ENCODE assay signal across 10 cellular contexts in the genomic region with DNA sequence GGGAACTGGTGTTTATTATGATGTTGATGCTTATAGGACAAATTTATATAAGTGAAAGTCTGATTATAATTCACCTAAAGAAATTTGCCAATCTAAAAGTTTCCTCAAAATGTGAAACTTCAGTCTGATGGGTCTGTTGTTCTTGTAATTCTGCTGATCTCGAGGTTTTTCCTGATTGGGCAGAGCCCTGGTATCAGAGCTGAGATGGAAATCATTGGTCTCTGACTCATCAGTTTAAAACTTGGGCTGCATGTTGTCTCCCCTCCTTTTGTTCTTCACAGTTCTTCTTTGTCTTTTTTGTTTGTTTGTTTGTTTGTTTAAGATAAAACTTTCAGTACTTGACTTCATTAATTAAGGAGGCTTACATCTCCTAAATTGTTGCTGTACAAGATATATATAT. TPM values are rescaled to one million over a fixed set of nuclear protein-coding genes. Genes with fewer than 3 reads are reported as not detected.
DNase-seq lines count a peak whose midpoint lies in the region; ATAC-seq, FAIRE-seq and TF ChIP-seq lines count a peak whose summit lies in the region.
"Had no signal": no experiment of that assay in that cellular context is flagged by ENCODE, and none has a peak within 500 bp of the region (broad histone marks: within the 10 kb centered on the region; RNA-seq: fewer than 3 reads in every experiment).

No MANE protein-coding gene starts in this region.

- peaks cover 0 to 5% (median 2%) of the 10 kb centered on the region in 4 experiments; a peak in 2 of 7 replicates for H3K4me1 ChIP-seq in H1 (replicated peaks in 1 of 4; ENCODE audit: control insufficient read depth in 3 of 4, insufficient read depth in 4 of 4, low read length in 3 of 4)
- peaks cover 56% of the 10 kb centered on the region for H3K4me1 ChIP-seq in psoas muscle

- TF ChIP-seq POLR2A in H1 (IDR thresholded peaks at IDR 0.05; ENCODE audit: control extremely low read depth in 1 of 2, low read depth in 2 of 2, low read length in 2 of 2) = no peak

- H3K27ac ChIP-seq in H1 (ENCODE audit: low read depth, low read length) (no peak overlapping the region), psoas muscle (no peak overlapping the region)

- no peak overlapping the region for H2BK20ac ChIP-seq in H1 (ENCODE audit: low read length)

- no peak for FAIRE-seq in H1 (lab: Jason Lieb, UNC)

- TF ChIP-seq EP300 in H1 (IDR thresholded peaks at IDR 0.05; ENCODE audit: borderline replicate concordance in 1 of 2, low read depth in 2 of 2, low read length in 2 of 2) = no peak

- no peak overlapping the region for H3K4me2 ChIP-seq in H1 (ENCODE audit: insufficient read depth in 1 of 2, low read depth in 2 of 2, low read length in 2 of 2)

- H3K23ac ChIP-seq in H1 (ENCODE audit: insufficient read length) = no peak overlapping the region

- WGBS in H1 (ENCODE audit: extremely low coverage in 1 of 2, insufficient coverage in 1 of 2, insufficient read length in 1 of 2, insufficient replicate concordance in 2 of 2, low coverage in 1 of 2, low lambda C conversion rate in 2 of 2, missing lambda C conversion rate in 1 of 2), 2 experiments = 86% methylated on average over 1 of the region's 1 CpG; no CpG with 5 or more reads in 1 of the 2 experiments
- WGBS in psoas muscle, 3 donors = 55 to 83% (median 65%) methylated on average over 1 of the region's 1 CpG

- H3K9ac ChIP-seq in H1 (replicated peaks in 1 of 4; ENCODE audit: extremely low read depth in 1 of 4, low read depth in 3 of 4, low read length in 3 of 4) = no peak overlapping the region

- no peaks in the 10 kb centered on the region for H4K20me1 ChIP-seq in H1 (replicated peaks in 1 of 2; ENCODE audit: control insufficient read depth in 1 of 2, insufficient read depth in 2 of 2, low read length in 2 of 2)

- H4K91ac ChIP-seq in H1 (replicated peaks; ENCODE audit: insufficient read length, low read length) = no peak overlapping the region

- H3K4me3 Mint-ChIP-seq in activated CD8-positive, alpha-beta memory T cell treated with anti-CD3 and anti-CD28 coated beads, Interleukin-2, amount 10 ng/mL, durations not matched to agents 7 days and 5 days = no peak overlapping the region

- peaks cover 6% of the 10 kb centered on the region; the same call in 1 of the 2 replicates for H3K79me1 ChIP-seq in H1 (ENCODE audit: low read depth, low read length)

- H3K14ac ChIP-seq in H1 (ENCODE audit: insufficient read length) = no peak overlapping the region

- no peak overlapping the region for H3K4ac ChIP-seq in H1 (replicated peaks; ENCODE audit: insufficient read length, low read depth, low read length)

- peaks cover 48% of the 10 kb centered on the region for H3K4me1 Mint-ChIP-seq in activated CD8-positive, alpha-beta memory T cell treated with anti-CD3 and anti-CD28 coated beads, Interleukin-2, amount 10 ng/mL, durations not matched to agents 7 days and 5 days

- H3K9me3 ChIP-seq in H1 (ENCODE audit: insufficient read depth in 2 of 2, low read depth in 1 of 2, low read length in 1 of 2) (no peaks in the 10 kb centered on the region; a peak in 1 of 4 replicates), psoas muscle (no peaks in the 10 kb centered on the region)

- H2AFZ ChIP-seq in H1 (ENCODE audit: low read length) = no peak overlapping the region

- H3K4me3 ChIP-seq in H1 (ENCODE audit: extremely low read depth in 1 of 4, insufficient read depth in 2 of 4, low read depth in 3 of 4, low read length in 4 of 4) (no peak overlapping the region), psoas muscle (no peak overlapping the region)

- peak; percentile 72 for ATAC-seq in activated CD8-positive, alpha-beta memory T cell treated with anti-CD3 and anti-CD28 coated beads, Interleukin-2, amount 10 ng/mL, durations not matched to agents 7 days and 5 days
- ATAC-seq in psoas muscle (peak in 3 of 4 donors; percentile 35 to 70 (median 48)), HG02571 (IDR thresholded peaks at IDR 0.05; ENCODE audit: unreplicated experiment) (no peak), GM21737 (IDR thresholded peaks at IDR 0.05; ENCODE audit: unreplicated experiment) (no peak)
- ATAC-seq: esophagus mucosa had no signal

- no peak overlapping the region for H3K27ac Mint-ChIP-seq in activated CD8-positive, alpha-beta memory T cell treated with anti-CD3 and anti-CD28 coated beads, Interleukin-2, amount 10 ng/mL, durations not matched to agents 7 days and 5 days

- TF ChIP-seq RAD21 in H1 (IDR thresholded peaks at IDR 0.05 in 1 of 2, conservative IDR thresholded peaks at IDR 0.05 in 1 of 2; ENCODE audit: low read depth in 2 of 2, low read length in 2 of 2) = no peak

- CTCF ChIA-PET in activated CD8-positive, alpha-beta memory T cell treated with anti-CD3 and anti-CD28 coated beads, Interleukin-2, amount 10 ng/mL, durations not matched to agents 7 days and 5 days (lab: Charles Lee) = interaction anchor here (0.6 kb wide), 1 partner anchor 74 kb away, joined by 3 read pairs; no protein-coding TSS in a partner anchor
- CTCF ChIA-PET in H1 (lab: Charles Lee; ENCODE audit: partially characterized antibody) = interaction anchor here (1.7 to 2.3 kb wide), 3 partner anchors 13 to 210 kb away, joined by 3 to 17 read pairs (median 7); no protein-coding TSS in a partner anchor

- H3K27me3 Mint-ChIP-seq in activated CD8-positive, alpha-beta memory T cell treated with anti-CD3 and anti-CD28 coated beads, Interleukin-2, amount 10 ng/mL, durations not matched to agents 7 days and 5 days = no peaks in the 10 kb centered on the region

- H3K18ac ChIP-seq in H1 (ENCODE audit: extremely low read depth, low read length) = no peak overlapping the region

- no peak overlapping the region for H2BK5ac ChIP-seq in H1 (ENCODE audit: low read depth, low read length)

- H2AK5ac ChIP-seq in H1 (ENCODE audit: low read depth, low read length) = no peak overlapping the region

- H2BK15ac ChIP-seq in H1 (ENCODE audit: low read length) = no peak overlapping the region

- no peak overlapping the region for H3K56ac ChIP-seq in H1 (replicated peaks; ENCODE audit: insufficient read length, low read depth, low read length)

- H4K8ac ChIP-seq in H1 (ENCODE audit: extremely low read depth, insufficient read depth, low read length) = no peak overlapping the region

- intact Hi-C loops in psoas muscle (cut with DNase I) = no loop called here

- no peak overlapping the region for H4K5ac ChIP-seq in H1 (ENCODE audit: insufficient read length, low read depth, low read length)

- H2BK120ac ChIP-seq in H1 (replicated peaks; ENCODE audit: low read depth, low read length) = no peak overlapping the region

- H3K79me2 ChIP-seq in H1 (ENCODE audit: control insufficient read depth in 1 of 2, insufficient read depth in 2 of 2, low read length in 2 of 2) = peaks cover 0 to 85% of the 10 kb centered on the region in 2 experiments; a peak in 2 of 4 replicates

- TF ChIP-seq CTCF in H1 (IDR thresholded peaks at IDR 0.05; ENCODE audit: control extremely low read depth in 1 of 3, insufficient read depth in 1 of 3, low read depth in 1 of 3, low read length in 3 of 3) (no peak), psoas muscle (IDR thresholded peaks at IDR 0.05) (no peak)

- H3K36me3 ChIP-seq in H1 (ENCODE audit: control insufficient read depth in 2 of 4, insufficient read depth in 4 of 4, low read length in 3 of 4) (no peaks in the 10 kb centered on the region), psoas muscle (ENCODE audit: insufficient read depth in 1 of 2, low read depth in 1 of 2) (no peaks in the 10 kb centered on the region)

- no peak overlapping the region for H2BK12ac ChIP-seq in H1 (ENCODE audit: low read depth, low read length)

- POLR2A ChIA-PET in H1 (lab: Charles Lee; ENCODE audit: partially characterized antibody) = no interaction called here

- peaks cover 10% of the 10 kb centered on the region for H3K36me3 Mint-ChIP-seq in activated CD8-positive, alpha-beta memory T cell treated with anti-CD3 and anti-CD28 coated beads, Interleukin-2, amount 10 ng/mL, durations not matched to agents 7 days and 5 days

- no peaks in the 10 kb centered on the region for H3K23me2 ChIP-seq in H1 (ENCODE audit: low read depth, low read length)

- H3K27me3 ChIP-seq in H1 (replicated peaks in 1 of 4; ENCODE audit: control insufficient read depth in 3 of 4, extremely low read depth in 1 of 4, insufficient read depth in 3 of 4, low read length in 3 of 4) = no peaks in the 10 kb centered on the region
- H3K27me3 ChIP-seq in psoas muscle (ENCODE audit: insufficient read depth in 3 of 3, low read length in 2 of 3) = no peaks in the 10 kb centered on the region

- H3K9me3 Mint-ChIP-seq in activated CD8-positive, alpha-beta memory T cell treated with anti-CD3 and anti-CD28 coated beads, Interleukin-2, amount 10 ng/mL, durations not matched to agents 7 days and 5 days (ENCODE audit: low read depth) = no peaks in the 10 kb centered on the region

- no peak for DNase-seq in activated CD8-positive, alpha-beta memory T cell treated with anti-CD3 and anti-CD28 coated beads, Interleukin-2, amount 10 ng/mL, durations not matched to agents 7 days and 5 days
- DNase-seq in activated CD8-positive, alpha-beta memory T cell treated with anti-CD3 and anti-CD28 coated beads, Interleukin-2, amount 50 U/mL, for 4 hours = no peak
- DNase-seq in RPMI7951 (ENCODE audit: low read depth) (peak; percentile 51), H1 (ENCODE audit: low read depth in 1 of 2, low spot score in 2 of 2) (peak in 1 of 2 experiments; percentile 7), psoas muscle (no peak)
- DNase-seq in stimulated activated CD4-positive, alpha-beta T cell treated with anti-CD3 and anti-CD28 coated beads, Interleukin-4, amount 100 ng/mL, for 1 hour = no peak
- DNase-seq: activated CD8-positive, alpha-beta memory T cell treated with anti-CD3 and anti-CD28 coated beads for 24 hours had no signal

TF ChIP-seq in H1, 55 proteins besides CTCF, POLR2A, EP300 and RAD21 (continues in another document):
- TF ChIP-seq MAFK (IDR thresholded peaks at IDR 0.05; ENCODE audit: low read depth, low read length) (peak; percentile 65), BRCA1 (IDR thresholded peaks at IDR 0.05; ENCODE audit: low read depth, low read length) (no peak), TBP (IDR thresholded peaks at IDR 0.05; ENCODE audit: low read depth, low read length) (no peak), NRF1 (IDR thresholded peaks at IDR 0.05; ENCODE audit: low read depth, low read length) (no peak)

RNA-seq across cellular contexts. Expression of a gene that starts 5.9 kb away (rescaled TPM):
- total RNA-seq in activated CD8-positive, alpha-beta memory T cell treated with anti-CD3 and anti-CD28 coated beads, Interleukin-2, amount 10 ng/mL, durations not matched to agents 7 days and 5 days = 10 to 100 TPM; 33.2 to 33.7 TPM
- 18.8 and 25.0 TPM in 2 replicates for total RNA-seq in RPMI7951 (2014; rRNA removed; shearing (Covaris generic))
- 31.8 and 32.4 TPM in 2 replicates for total RNA-seq in H1 (2021; fragmentation: NEBNext Ultra II Directional; extraction: Animal tissue kit (Norgen Biotek cat#: 25700))
- 13.7 and 18.8 TPM in 2 replicates for polyA plus RNA-seq in H1 (2011; rRNA removed)
- 17.8 TPM for polyA plus RNA-seq in H1 (2011; cell fraction: cytosol; rRNA removed)
- polyA plus RNA-seq in H1 (2011; cell fraction: nucleus; rRNA removed) = 25.1 TPM
- polyA plus RNA-seq in H1 (2012, experiment 1 of 2) = 21.2 to 31.0 TPM (median 24.7 TPM) in 4 replicates
- polyA plus RNA-seq in H1 (2012, experiment 2 of 2) = 6.7 TPM
- 31.3 TPM for polyA plus RNA-seq in H1 (2013, experiment 1 of 2)
- 32.2 TPM for polyA plus RNA-seq in H1 (2013, experiment 2 of 2)
- 39.3 and 40.1 TPM in 2 replicates for polyA minus RNA-seq in H1 (2011; rRNA and poly(A)+ RNA removed)
- polyA minus RNA-seq in H1 (2011; cell fraction: cytosol; rRNA and poly(A)+ RNA removed) = 20.6 TPM
- 33.4 TPM for polyA minus RNA-seq in H1 (2011; cell fraction: nucleus; rRNA and poly(A)+ RNA removed)
- total RNA-seq in psoas muscle = 10 to 100 TPM; 24.0 to 40.2 (median 29.8) TPM
- 10 to 100 TPM; 19.0 to 22.0 (median 20.8) TPM for polyA plus RNA-seq in psoas muscle

Comparison
In these comparisons a context has a peak if more than half of its experiments do, and no peak if none do; other contexts are left out.
1. ATAC-seq: peak in activated CD8-positive, alpha-beta memory T cell treated with anti-CD3 and anti-CD28 coated beads, Interleukin-2, amount 10 ng/mL, durations not matched to agents 7 days and 5 days (single experiment) and psoas muscle (3 of 4); none in HG02571 (single experiment) and GM21737 (single experiment).